Comparison of ENCODE assay signal across 2 cellular contexts in genomic region chr6:53038148-53038547, GRCh38.
A peak's percentile ranks its signal among the peaks of the same experiment; 100 is the strongest.
TF ChIP-seq lines count a peak whose summit lies in the region.

No MANE protein-coding gene starts in this region.

TF ChIP-seq in SK-N-SH, 30 proteins besides CTCF, POLR2A, EP300 and RAD21:
- peak; percentile 87 for TF ChIP-seq REST (IDR thresholded peaks at IDR 0.05; ENCODE audit: low read depth, low read length)
- TF ChIP-seq SMC3 (IDR thresholded peaks at IDR 0.05; ENCODE audit: low read depth, low read length), result no peak

TF ChIP-seq in SK-N-SH treated with all-trans-retinoic acid at 6 μM for 48 hours, 23 proteins besides CTCF, POLR2A, EP300 and RAD21 (continued from another document):
- no peak for TF ChIP-seq TOX (CRISPR knock-in tag; IDR thresholded peaks at IDR 0.05; ENCODE audit: borderline replicate concordance)
- no peak for TF ChIP-seq CSDC2 (CRISPR knock-in tag; IDR thresholded peaks at IDR 0.05)
- TF ChIP-seq ZFP3 (CRISPR knock-in tag; IDR thresholded peaks at IDR 0.05), result no peak
- no peak for TF ChIP-seq CSRNP3 (CRISPR knock-in tag; IDR thresholded peaks at IDR 0.05)
- no peak for TF ChIP-seq ZNF70 (CRISPR knock-in tag; IDR thresholded peaks at IDR 0.05)
- no peak for TF ChIP-seq TSHZ2 (CRISPR knock-in tag; IDR thresholded peaks at IDR 0.05)
TF ChIP-seq in SK-N-SH treated with all-trans-retinoic acid at 6 μM for 48 hours: peak in this region for 0.
